ENCODE assay signal across 1 cellular context in the genomic region with DNA sequence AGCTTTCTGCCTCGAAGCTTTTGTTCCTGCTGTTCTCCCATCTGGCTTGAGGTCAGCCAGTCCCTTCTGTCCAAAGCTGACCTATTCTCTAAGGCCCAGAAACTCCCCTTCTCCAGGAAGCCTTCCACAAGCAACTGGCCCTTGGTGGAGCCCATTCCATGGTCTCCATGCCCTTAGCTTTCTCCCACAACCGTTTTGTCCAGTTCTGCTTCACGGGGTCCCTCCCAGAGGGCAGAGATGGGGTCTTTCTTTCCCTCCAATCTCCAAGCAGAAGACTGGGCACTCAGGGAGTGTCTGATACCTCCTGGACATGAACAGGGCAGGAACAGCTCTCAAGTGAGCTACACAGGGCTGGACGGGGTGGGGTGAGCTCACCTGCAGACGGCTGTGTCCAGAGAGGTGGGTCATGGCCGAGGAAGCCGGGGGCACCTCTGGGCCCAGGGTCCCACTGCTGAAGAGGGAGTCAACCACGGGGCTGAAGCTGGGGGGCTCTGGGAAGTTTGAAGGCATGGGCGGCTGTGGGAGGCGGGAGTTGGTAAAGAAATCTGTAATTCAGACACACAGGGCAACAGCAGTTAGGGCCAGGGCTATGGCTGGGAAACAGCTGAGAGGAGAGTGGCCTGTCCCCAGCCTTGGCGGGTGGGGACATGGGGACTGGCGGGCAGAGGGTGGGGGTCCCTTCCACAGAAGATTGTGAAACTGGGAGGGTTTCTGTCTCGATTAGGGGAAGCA.
TF ChIP-seq lines count a peak whose summit lies in the region.

No MANE protein-coding gene starts in this region.

TF ChIP-seq in HepG2, 621 proteins besides CTCF, POLR2A, EP300 and RAD21 (continues in another document):
- TF ChIP-seq NR2F2 (IDR thresholded peaks at IDR 0.05; ENCODE audit: borderline replicate concordance, low read depth) (no peak), MAFF (IDR thresholded peaks at IDR 0.05; ENCODE audit: low read depth, low read length) (no peak), ZNF777 (CRISPR knock-in tag; IDR thresholded peaks at IDR 0.05) (no peak; the same call in 1 of the 2 replicates), MATR3 (CRISPR knock-in tag; IDR thresholded peaks at IDR 0.05) (no peak), ONECUT2 (CRISPR knock-in tag; IDR thresholded peaks at IDR 0.05) (no peak), ZBTB8A (CRISPR knock-in tag; IDR thresholded peaks at IDR 0.05; ENCODE audit: borderline replicate concordance, low read depth) (no peak; the same call in 1 of the 2 replicates), ZBTB42 (CRISPR knock-in tag; IDR thresholded peaks at IDR 0.05) (no peak), RXRB (CRISPR knock-in tag; IDR thresholded peaks at IDR 0.05; ENCODE audit: borderline replicate concordance) (no peak), HNRNPH1 (optimal IDR thresholded peaks at IDR 0.05; ENCODE audit: low read depth, low read length) (no peak), KDM5A (IDR thresholded peaks at IDR 0.05; ENCODE audit: borderline replicate concordance, low read length) (no peak), KDM1A (CRISPR knock-in tag; IDR thresholded peaks at IDR 0.05) (no peak), RARG (CRISPR knock-in tag; IDR thresholded peaks at IDR 0.05; ENCODE audit: low read depth) (no peak), MBD4 (IDR thresholded peaks at IDR 0.05; ENCODE audit: borderline replicate concordance, low read length) (no peak), ZNF570 (CRISPR knock-in tag; IDR thresholded peaks at IDR 0.05; ENCODE audit: borderline replicate concordance) (no peak), FOXC1 (CRISPR knock-in tag; IDR thresholded peaks at IDR 0.05; ENCODE audit: borderline replicate concordance) (no peak), ARNT2 (CRISPR knock-in tag; IDR thresholded peaks at IDR 0.05; ENCODE audit: low read depth) (no peak), FLYWCH1 (CRISPR knock-in tag; IDR thresholded peaks at IDR 0.05) (no peak), ZNF354B (CRISPR knock-in tag; IDR thresholded peaks at IDR 0.05) (no peak), ZNF260 (CRISPR knock-in tag; IDR thresholded peaks at IDR 0.05; ENCODE audit: borderline replicate concordance, low read depth) (no peak), FOSL1 (CRISPR knock-in tag; IDR thresholded peaks at IDR 0.05; ENCODE audit: borderline replicate concordance) (no peak), NCOA2 (CRISPR knock-in tag; IDR thresholded peaks at IDR 0.05) (0 out of 2 replicates have a peak, but pooled peaks have one; percentile 13), POLR2AphosphoS5 (IDR thresholded peaks at IDR 0.05; ENCODE audit: low read depth, low read length) (peak; percentile 65; the same call in 1 of the 2 replicates), RFXAP (CRISPR knock-in tag; IDR thresholded peaks at IDR 0.05; ENCODE audit: borderline replicate concordance) (no peak)
- TF ChIP-seq, protein P1, sequence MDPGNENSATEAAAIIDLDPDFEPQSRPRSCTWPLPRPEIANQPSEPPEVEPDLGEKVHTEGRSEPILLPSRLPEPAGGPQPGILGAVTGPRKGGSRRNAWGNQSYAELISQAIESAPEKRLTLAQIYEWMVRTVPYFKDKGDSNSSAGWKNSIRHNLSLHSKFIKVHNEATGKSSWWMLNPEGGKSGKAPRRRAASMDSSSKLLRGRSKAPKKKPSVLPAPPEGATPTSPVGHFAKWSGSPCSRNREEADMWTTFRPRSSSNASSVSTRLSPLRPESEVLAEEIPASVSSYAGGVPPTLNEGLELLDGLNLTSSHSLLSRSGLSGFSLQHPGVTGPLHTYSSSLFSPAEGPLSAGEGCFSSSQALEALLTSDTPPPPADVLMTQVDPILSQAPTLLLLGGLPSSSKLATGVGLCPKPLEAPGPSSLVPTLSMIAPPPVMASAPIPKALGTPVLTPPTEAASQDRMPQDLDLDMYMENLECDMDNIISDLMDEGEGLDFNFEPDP (CRISPR knock-in tag; conservative IDR thresholded peaks at IDR 0.05), result no peak
- TF ChIP-seq, protein P2, sequence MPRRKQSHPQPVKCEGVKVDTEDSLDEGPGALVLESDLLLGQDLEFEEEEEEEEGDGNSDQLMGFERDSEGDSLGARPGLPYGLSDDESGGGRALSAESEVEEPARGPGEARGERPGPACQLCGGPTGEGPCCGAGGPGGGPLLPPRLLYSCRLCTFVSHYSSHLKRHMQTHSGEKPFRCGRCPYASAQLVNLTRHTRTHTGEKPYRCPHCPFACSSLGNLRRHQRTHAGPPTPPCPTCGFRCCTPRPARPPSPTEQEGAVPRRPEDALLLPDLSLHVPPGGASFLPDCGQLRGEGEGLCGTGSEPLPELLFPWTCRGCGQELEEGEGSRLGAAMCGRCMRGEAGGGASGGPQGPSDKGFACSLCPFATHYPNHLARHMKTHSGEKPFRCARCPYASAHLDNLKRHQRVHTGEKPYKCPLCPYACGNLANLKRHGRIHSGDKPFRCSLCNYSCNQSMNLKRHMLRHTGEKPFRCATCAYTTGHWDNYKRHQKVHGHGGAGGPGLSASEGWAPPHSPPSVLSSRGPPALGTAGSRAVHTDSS (CRISPR knock-in tag; conservative IDR thresholded peaks at IDR 0.05), result no peak
- TF ChIP-seq, protein P3, sequence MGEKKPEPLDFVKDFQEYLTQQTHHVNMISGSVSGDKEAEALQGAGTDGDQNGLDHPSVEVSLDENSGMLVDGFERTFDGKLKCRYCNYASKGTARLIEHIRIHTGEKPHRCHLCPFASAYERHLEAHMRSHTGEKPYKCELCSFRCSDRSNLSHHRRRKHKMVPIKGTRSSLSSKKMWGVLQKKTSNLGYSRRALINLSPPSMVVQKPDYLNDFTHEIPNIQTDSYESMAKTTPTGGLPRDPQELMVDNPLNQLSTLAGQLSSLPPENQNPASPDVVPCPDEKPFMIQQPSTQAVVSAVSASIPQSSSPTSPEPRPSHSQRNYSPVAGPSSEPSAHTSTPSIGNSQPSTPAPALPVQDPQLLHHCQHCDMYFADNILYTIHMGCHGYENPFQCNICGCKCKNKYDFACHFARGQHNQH (CRISPR knock-in tag; IDR thresholded peaks at IDR 0.05), result no peak
- TF ChIP-seq, protein P4, sequence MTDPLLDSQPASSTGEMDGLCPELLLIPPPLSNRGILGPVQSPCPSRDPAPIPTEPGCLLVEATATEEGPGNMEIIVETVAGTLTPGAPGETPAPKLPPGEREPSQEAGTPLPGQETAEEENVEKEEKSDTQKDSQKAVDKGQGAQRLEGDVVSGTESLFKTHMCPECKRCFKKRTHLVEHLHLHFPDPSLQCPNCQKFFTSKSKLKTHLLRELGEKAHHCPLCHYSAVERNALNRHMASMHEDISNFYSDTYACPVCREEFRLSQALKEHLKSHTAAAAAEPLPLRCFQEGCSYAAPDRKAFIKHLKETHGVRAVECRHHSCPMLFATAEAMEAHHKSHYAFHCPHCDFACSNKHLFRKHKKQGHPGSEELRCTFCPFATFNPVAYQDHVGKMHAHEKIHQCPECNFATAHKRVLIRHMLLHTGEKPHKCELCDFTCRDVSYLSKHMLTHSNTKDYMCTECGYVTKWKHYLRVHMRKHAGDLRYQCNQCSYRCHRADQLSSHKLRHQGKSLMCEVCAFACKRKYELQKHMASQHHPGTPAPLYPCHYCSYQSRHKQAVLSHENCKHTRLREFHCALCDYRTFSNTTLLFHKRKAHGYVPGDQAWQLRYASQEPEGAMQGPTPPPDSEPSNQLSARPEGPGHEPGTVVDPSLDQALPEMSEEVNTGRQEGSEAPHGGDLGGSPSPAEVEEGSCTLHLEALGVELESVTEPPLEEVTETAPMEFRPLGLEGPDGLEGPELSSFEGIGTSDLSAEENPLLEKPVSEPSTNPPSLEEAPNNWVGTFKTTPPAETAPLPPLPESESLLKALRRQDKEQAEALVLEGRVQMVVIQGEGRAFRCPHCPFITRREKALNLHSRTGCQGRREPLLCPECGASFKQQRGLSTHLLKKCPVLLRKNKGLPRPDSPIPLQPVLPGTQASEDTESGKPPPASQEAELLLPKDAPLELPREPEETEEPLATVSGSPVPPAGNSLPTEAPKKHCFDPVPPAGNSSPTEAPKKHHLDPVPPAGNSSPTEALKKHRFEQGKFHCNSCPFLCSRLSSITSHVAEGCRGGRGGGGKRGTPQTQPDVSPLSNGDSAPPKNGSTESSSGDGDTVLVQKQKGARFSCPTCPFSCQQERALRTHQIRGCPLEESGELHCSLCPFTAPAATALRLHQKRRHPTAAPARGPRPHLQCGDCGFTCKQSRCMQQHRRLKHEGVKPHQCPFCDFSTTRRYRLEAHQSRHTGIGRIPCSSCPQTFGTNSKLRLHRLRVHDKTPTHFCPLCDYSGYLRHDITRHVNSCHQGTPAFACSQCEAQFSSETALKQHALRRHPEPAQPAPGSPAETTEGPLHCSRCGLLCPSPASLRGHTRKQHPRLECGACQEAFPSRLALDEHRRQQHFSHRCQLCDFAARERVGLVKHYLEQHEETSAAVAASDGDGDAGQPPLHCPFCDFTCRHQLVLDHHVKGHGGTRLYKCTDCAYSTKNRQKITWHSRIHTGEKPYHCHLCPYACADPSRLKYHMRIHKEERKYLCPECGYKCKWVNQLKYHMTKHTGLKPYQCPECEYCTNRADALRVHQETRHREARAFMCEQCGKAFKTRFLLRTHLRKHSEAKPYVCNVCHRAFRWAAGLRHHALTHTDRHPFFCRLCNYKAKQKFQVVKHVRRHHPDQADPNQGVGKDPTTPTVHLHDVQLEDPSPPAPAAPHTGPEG (CRISPR knock-in tag; IDR thresholded peaks at IDR 0.05), result 0 out of 2 replicates have a peak, but pooled peaks have one; percentile 59
- TF ChIP-seq, protein P5, sequence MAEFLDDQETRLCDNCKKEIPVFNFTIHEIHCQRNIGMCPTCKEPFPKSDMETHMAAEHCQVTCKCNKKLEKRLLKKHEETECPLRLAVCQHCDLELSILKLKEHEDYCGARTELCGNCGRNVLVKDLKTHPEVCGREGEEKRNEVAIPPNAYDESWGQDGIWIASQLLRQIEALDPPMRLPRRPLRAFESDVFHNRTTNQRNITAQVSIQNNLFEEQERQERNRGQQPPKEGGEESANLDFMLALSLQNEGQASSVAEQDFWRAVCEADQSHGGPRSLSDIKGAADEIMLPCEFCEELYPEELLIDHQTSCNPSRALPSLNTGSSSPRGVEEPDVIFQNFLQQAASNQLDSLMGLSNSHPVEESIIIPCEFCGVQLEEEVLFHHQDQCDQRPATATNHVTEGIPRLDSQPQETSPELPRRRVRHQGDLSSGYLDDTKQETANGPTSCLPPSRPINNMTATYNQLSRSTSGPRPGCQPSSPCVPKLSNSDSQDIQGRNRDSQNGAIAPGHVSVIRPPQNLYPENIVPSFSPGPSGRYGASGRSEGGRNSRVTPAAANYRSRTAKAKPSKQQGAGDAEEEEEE (CRISPR knock-in tag; IDR thresholded peaks at IDR 0.05; ENCODE audit: borderline replicate concordance), result no peak
- TF ChIP-seq, protein P6, sequence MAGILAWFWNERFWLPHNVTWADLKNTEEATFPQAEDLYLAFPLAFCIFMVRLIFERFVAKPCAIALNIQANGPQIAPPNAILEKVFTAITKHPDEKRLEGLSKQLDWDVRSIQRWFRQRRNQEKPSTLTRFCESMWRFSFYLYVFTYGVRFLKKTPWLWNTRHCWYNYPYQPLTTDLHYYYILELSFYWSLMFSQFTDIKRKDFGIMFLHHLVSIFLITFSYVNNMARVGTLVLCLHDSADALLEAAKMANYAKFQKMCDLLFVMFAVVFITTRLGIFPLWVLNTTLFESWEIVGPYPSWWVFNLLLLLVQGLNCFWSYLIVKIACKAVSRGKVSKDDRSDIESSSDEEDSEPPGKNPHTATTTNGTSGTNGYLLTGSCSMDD (CRISPR knock-in tag; IDR thresholded peaks at IDR 0.05), result no peak
- TF ChIP-seq, protein P7, sequence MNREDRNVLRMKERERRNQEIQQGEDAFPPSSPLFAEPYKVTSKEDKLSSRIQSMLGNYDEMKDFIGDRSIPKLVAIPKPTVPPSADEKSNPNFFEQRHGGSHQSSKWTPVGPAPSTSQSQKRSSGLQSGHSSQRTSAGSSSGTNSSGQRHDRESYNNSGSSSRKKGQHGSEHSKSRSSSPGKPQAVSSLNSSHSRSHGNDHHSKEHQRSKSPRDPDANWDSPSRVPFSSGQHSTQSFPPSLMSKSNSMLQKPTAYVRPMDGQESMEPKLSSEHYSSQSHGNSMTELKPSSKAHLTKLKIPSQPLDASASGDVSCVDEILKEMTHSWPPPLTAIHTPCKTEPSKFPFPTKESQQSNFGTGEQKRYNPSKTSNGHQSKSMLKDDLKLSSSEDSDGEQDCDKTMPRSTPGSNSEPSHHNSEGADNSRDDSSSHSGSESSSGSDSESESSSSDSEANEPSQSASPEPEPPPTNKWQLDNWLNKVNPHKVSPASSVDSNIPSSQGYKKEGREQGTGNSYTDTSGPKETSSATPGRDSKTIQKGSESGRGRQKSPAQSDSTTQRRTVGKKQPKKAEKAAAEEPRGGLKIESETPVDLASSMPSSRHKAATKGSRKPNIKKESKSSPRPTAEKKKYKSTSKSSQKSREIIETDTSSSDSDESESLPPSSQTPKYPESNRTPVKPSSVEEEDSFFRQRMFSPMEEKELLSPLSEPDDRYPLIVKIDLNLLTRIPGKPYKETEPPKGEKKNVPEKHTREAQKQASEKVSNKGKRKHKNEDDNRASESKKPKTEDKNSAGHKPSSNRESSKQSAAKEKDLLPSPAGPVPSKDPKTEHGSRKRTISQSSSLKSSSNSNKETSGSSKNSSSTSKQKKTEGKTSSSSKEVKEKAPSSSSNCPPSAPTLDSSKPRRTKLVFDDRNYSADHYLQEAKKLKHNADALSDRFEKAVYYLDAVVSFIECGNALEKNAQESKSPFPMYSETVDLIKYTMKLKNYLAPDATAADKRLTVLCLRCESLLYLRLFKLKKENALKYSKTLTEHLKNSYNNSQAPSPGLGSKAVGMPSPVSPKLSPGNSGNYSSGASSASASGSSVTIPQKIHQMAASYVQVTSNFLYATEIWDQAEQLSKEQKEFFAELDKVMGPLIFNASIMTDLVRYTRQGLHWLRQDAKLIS (CRISPR knock-in tag; IDR thresholded peaks at IDR 0.05), result no peak
- TF ChIP-seq, protein P8, sequence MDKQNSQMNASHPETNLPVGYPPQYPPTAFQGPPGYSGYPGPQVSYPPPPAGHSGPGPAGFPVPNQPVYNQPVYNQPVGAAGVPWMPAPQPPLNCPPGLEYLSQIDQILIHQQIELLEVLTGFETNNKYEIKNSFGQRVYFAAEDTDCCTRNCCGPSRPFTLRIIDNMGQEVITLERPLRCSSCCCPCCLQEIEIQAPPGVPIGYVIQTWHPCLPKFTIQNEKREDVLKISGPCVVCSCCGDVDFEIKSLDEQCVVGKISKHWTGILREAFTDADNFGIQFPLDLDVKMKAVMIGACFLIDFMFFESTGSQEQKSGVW (CRISPR knock-in tag; IDR thresholded peaks at IDR 0.05; ENCODE audit: borderline replicate concordance), result no peak
- TF ChIP-seq, protein P9, sequence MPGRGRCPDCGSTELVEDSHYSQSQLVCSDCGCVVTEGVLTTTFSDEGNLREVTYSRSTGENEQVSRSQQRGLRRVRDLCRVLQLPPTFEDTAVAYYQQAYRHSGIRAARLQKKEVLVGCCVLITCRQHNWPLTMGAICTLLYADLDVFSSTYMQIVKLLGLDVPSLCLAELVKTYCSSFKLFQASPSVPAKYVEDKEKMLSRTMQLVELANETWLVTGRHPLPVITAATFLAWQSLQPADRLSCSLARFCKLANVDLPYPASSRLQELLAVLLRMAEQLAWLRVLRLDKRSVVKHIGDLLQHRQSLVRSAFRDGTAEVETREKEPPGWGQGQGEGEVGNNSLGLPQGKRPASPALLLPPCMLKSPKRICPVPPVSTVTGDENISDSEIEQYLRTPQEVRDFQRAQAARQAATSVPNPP (CRISPR knock-in tag; IDR thresholded peaks at IDR 0.05), result 0 out of 2 replicates have a peak, but pooled peaks have one; percentile 42
- TF ChIP-seq, protein P10, sequence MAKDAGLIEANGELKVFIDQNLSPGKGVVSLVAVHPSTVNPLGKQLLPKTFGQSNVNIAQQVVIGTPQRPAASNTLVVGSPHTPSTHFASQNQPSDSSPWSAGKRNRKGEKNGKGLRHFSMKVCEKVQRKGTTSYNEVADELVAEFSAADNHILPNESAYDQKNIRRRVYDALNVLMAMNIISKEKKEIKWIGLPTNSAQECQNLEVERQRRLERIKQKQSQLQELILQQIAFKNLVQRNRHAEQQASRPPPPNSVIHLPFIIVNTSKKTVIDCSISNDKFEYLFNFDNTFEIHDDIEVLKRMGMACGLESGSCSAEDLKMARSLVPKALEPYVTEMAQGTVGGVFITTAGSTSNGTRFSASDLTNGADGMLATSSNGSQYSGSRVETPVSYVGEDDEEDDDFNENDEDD (CRISPR knock-in tag; IDR thresholded peaks at IDR 0.05; ENCODE audit: borderline replicate concordance), result no peak
- TF ChIP-seq, protein P11, sequence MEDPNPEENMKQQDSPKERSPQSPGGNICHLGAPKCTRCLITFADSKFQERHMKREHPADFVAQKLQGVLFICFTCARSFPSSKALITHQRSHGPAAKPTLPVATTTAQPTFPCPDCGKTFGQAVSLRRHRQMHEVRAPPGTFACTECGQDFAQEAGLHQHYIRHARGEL (CRISPR knock-in tag; IDR thresholded peaks at IDR 0.05), result no peak
